In the genomic region with DNA sequence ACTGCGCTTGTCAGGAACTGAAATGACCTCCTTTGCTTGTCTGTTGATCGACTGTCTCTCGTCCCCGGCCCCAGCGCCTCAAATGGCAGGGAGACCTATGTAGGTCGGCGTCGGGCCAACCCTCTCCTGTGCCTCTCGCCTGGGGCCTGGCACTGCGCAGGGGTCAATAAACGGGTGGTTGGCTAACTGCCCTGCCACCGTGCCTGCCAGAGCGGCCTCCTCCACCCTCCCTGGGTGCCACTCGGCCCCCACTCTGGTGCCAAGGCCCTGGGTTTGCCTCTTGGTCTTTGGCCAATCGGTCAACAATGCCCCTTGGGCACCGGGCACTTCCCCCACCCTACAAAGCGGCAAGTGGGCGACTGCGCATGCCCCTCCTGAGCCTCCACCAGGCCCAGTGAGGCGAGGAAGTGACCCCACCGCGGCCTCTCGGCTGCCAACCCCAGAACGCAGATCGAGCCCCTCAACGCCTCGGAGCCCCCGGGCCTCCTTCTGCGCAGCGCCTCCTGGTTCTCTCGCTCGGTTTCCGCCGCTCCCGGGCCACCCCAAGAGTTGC, we compare ENCODE assay signal across 8 cellular contexts. TPM values are rescaled to one million over a fixed set of nuclear protein-coding genes. Genes with fewer than 3 reads are reported as not detected.
DNase-seq lines count a peak whose midpoint lies in the region; ATAC-seq and TF ChIP-seq lines count a peak whose summit lies in the region.

No MANE protein-coding gene starts in this region.

- CTCF ChIA-PET in HEK293T (lab: Yijun Ruan, JAX): no interaction called here

- peak; percentile 29 to 66 for DNase-seq in NCI-H524 (lab: John Stamatoyannopoulos, UW)
- DNase-seq in NCI-H524 treated with DMSO at 0.1 percent for 48 hours (lab: John Stamatoyannopoulos, UW): no peak
- peak; percentile 38 for DNase-seq in HEK293T (ENCODE audit: extremely low spot score)
- DNase-seq in NB4 (ENCODE audit: low read depth): peak; percentile 86
- DNase-seq in activated CD4-positive, alpha-beta T cell treated with anti-CD3 and anti-CD28 coated beads, Interleukin-2, amount 50 U/mL, for 1 hour: peak; percentile 22
- peak in 1 of 3 experiments; percentile 21 for DNase-seq in effector memory CD8-positive, alpha-beta T cell
- peak; percentile 64 to 68 for DNase-seq in lung microvascular endothelial cell (ENCODE audit: low read depth in 2 of 2)

- peak; percentile 64 for TF ChIP-seq POLR2A in NB4 (IDR thresholded peaks at IDR 0.05; ENCODE audit: extremely low read depth, insufficient read length)

- POLR2A ChIA-PET in HEK293T (lab: Yijun Ruan, JAX): interaction anchor here (1.0 kb wide), 1 partner anchor 100 kb away, joined by 3 read pairs; no protein-coding TSS in a partner anchor

- peak overlapping the region; percentile 86 to 93 for H3K27ac Mint-ChIP-seq in effector memory CD8-positive, alpha-beta T cell
- H3K27ac Mint-ChIP-seq in stimulated activated memory B cell treated with anti-CD40 and anti-IgM and Interleukin-4, amounts not matched to agents 10 μg/mL and 1 μg/mL and 100 μg/mL, for 72 hours: peak overlapping the region; percentile 89

- H3K27me3 Mint-ChIP-seq in effector memory CD8-positive, alpha-beta T cell: no peaks in the 10 kb centered on the region
- H3K27me3 Mint-ChIP-seq in stimulated activated memory B cell treated with anti-CD40 and anti-IgM and Interleukin-4, amounts not matched to agents 10 μg/mL and 1 μg/mL and 100 μg/mL, for 72 hours: no peaks in the 10 kb centered on the region

- peak overlapping the region; percentile 87 to 90 for H3K4me3 Mint-ChIP-seq in effector memory CD8-positive, alpha-beta T cell
- H3K4me3 Mint-ChIP-seq in stimulated activated memory B cell treated with anti-CD40 and anti-IgM and Interleukin-4, amounts not matched to agents 10 μg/mL and 1 μg/mL and 100 μg/mL, for 72 hours: peak overlapping the region; percentile 87

- TF ChIP-seq CTCF in NB4 (IDR thresholded peaks at IDR 0.05; ENCODE audit: low read depth, low read length): peak; percentile 2

- H3K9me3 Mint-ChIP-seq in effector memory CD8-positive, alpha-beta T cell: no peaks in the 10 kb centered on the region
- no peaks in the 10 kb centered on the region for H3K9me3 Mint-ChIP-seq in stimulated activated memory B cell treated with anti-CD40 and anti-IgM and Interleukin-4, amounts not matched to agents 10 μg/mL and 1 μg/mL and 100 μg/mL, for 72 hours

- peaks cover 26% of the 10 kb centered on the region for H3K36me3 Mint-ChIP-seq in effector memory CD8-positive, alpha-beta T cell (ENCODE audit: insufficient read depth)
- peaks cover 11% of the 10 kb centered on the region for H3K36me3 Mint-ChIP-seq in stimulated activated memory B cell treated with anti-CD40 and anti-IgM and Interleukin-4, amounts not matched to agents 10 μg/mL and 1 μg/mL and 100 μg/mL, for 72 hours

- peak; percentile 20 for ATAC-seq in effector memory CD8-positive, alpha-beta T cell (replicated peaks)
- ATAC-seq in stimulated activated memory B cell treated with anti-CD40 and anti-IgM and Interleukin-4, amounts not matched to agents 10 μg/mL and 1 μg/mL and 100 μg/mL, for 72 hours: peak; percentile 74

- peaks cover 36 to 40% of the 10 kb centered on the region in 2 donors for H3K4me1 Mint-ChIP-seq in effector memory CD8-positive, alpha-beta T cell (ENCODE audit: low read depth in 2 of 2)
- peaks cover 46% of the 10 kb centered on the region for H3K4me1 Mint-ChIP-seq in stimulated activated memory B cell treated with anti-CD40 and anti-IgM and Interleukin-4, amounts not matched to agents 10 μg/mL and 1 μg/mL and 100 μg/mL, for 72 hours

- H3K4me3 ChIP-seq in NB4 (ENCODE audit: low read depth, low read length): peak overlapping the region; percentile 95

TF ChIP-seq in HEK293T, 16 proteins besides CTCF, POLR2A, EP300 and RAD21:
- no peak for TF ChIP-seq ARNT (IDR thresholded peaks at IDR 0.05)
- no peak for TF ChIP-seq ELF4 (IDR thresholded peaks at IDR 0.05)
- no peak for TF ChIP-seq FOXM1 (IDR thresholded peaks at IDR 0.05; ENCODE audit: borderline replicate concordance)
- no peak for TF ChIP-seq TARDBP (IDR thresholded peaks at IDR 0.05)
- no peak for TF ChIP-seq SUZ12 (IDR thresholded peaks at IDR 0.05)
- no peak for TF ChIP-seq SP1 (IDR thresholded peaks at IDR 0.05)
- no peak for TF ChIP-seq L3MBTL2 (conservative IDR thresholded peaks at IDR 0.05)
- TF ChIP-seq FOXA1 (IDR thresholded peaks at IDR 0.05): no peak
- no peak for TF ChIP-seq BHLHE40 (IDR thresholded peaks at IDR 0.05; ENCODE audit: borderline replicate concordance)
- TF ChIP-seq FOXK2 (IDR thresholded peaks at IDR 0.05): no peak
- TF ChIP-seq LEF1 (IDR thresholded peaks at IDR 0.05; ENCODE audit: borderline replicate concordance): no peak
- no peak for TF ChIP-seq CTBP1 (IDR thresholded peaks at IDR 0.05; ENCODE audit: borderline replicate concordance)
- no peak for TF ChIP-seq NFRKB (IDR thresholded peaks at IDR 0.05)

RNA-seq across cellular contexts. Expression of a gene that starts 1.1 kb away (rescaled TPM):
- 61.9 and 87.7 TPM in 2 replicates for total RNA-seq in lung microvascular endothelial cell

RNA-seq across cellular contexts. Expression of a gene that starts 15.2 kb away (rescaled TPM):
- under 0.01 TPM in 2 replicates for total RNA-seq in lung microvascular endothelial cell

RNA-seq across cellular contexts. Expression of a gene that starts 41.7 kb away (rescaled TPM):
- total RNA-seq in lung microvascular endothelial cell: 5.0 and 7.0 TPM in 2 replicates
